ENCODE assay signal across 1 cellular context in genomic region chr2:219179601-219180465, GRCh38.
TF ChIP-seq lines count a peak whose summit lies in the region.

No MANE protein-coding gene starts in this region.

TF ChIP-seq in HCT116, 20 proteins besides CTCF, POLR2A, EP300 and RAD21 (continued from another document):
- TF ChIP-seq REST (IDR thresholded peaks at IDR 0.05; ENCODE audit: low read depth) (no peak), CEBPB (IDR thresholded peaks at IDR 0.05; ENCODE audit: low read depth) (no peak), SP1 (IDR thresholded peaks at IDR 0.05; ENCODE audit: low read depth) (no peak), EGR1 (IDR thresholded peaks at IDR 0.05; ENCODE audit: low read depth) (no peak), ZFX (IDR thresholded peaks at IDR 0.05) (no peak)
